ENCODE assay signal across 11 cellular contexts in the genomic region with DNA sequence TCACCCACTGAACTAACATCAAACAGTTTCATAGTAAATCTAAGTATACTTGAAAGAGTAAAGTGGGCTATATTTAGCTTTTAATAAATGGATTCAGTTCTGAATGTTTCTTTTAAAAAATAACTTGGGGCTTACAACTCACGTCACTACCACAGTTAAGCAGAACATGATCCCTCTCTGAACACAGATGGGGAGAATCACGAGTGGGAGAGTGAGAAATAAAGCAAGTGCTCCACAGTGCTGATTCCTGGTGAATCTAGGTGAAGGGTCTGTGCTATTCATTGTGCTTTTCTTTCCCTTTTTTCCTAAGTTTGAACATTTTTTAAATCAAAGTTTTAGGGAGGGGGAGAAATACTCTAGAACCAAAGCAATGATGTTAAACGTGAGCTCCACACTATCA.
DNase-seq lines count a peak whose midpoint lies in the region; ATAC-seq, FAIRE-seq and TF ChIP-seq lines count a peak whose summit lies in the region.
"Had no signal": no experiment of that assay in that cellular context is flagged by ENCODE, and none has a peak within 500 bp of the region (broad histone marks: within the 10 kb centered on the region; RNA-seq: fewer than 3 reads in every experiment).

No MANE protein-coding gene starts in this region.

- intact Hi-C loops in HepG2 (cut with micrococcal nuclease; ENCODE audit: unreplicated experiment), result no loop called here
- intact Hi-C loops in uterus (cut with DNase I; ENCODE audit: low total_unique reads), result no loop called here
- intact Hi-C loops in colonic mucosa (cut with DNase I), result no loop called here

- no peak for FAIRE-seq in HepG2 (lab: Jason Lieb, UNC)

- ATAC-seq in HepG2 (no peak), HG03135 (IDR thresholded peaks at IDR 0.05; ENCODE audit: unreplicated experiment) (peak; percentile 4)

- POLR2A ChIA-PET in HepG2 (lab: Yijun Ruan, JAX), result no interaction called here

- H3K36me3 ChIP-seq in liver (ENCODE audit: control insufficient read depth in 4 of 4, insufficient read depth in 3 of 4, low read depth in 1 of 4, low read length in 3 of 4) (peaks cover 0 to 14% (median 6%) of the 10 kb centered on the region in 4 donors), HepG2 (replicated peaks in 1 of 2; ENCODE audit: control insufficient read depth in 1 of 2, insufficient read depth in 2 of 2, low read length in 2 of 2) (peaks cover 31 to 56% of the 10 kb centered on the region in 2 experiments), uterus (no peaks in the 10 kb centered on the region), colonic mucosa (no peaks in the 10 kb centered on the region)
- H3K36me3 ChIP-seq: ovary had no signal

- in situ Hi-C loops in HepG2 (cut with HindIII; ENCODE audit: extremely low pct_ligation_motif_present, low pct_unique_long_range_greater_than_20kb), result no loop called here

- no peaks in the 10 kb centered on the region for H3K27me3 ChIP-seq in liver (ENCODE audit: control insufficient read depth in 4 of 4, insufficient read depth in 4 of 4, low read length in 3 of 4)
- no peaks in the 10 kb centered on the region for H3K27me3 ChIP-seq in HepG2 (ENCODE audit: control insufficient read depth in 1 of 2, insufficient read depth in 2 of 2, low read length in 2 of 2)
- no peaks in the 10 kb centered on the region for H3K27me3 ChIP-seq in uterus
- H3K27me3 ChIP-seq in colonic mucosa, result no peaks in the 10 kb centered on the region
- H3K27me3 ChIP-seq: ovary had no signal

- TF ChIP-seq RAD21 in liver (IDR thresholded peaks at IDR 0.05) (no peak), HepG2 (CRISPR knock-in tag; IDR thresholded peaks at IDR 0.05) (no peak)

- H3K4me3 ChIP-seq in liver (ENCODE audit: low read depth in 1 of 3, low read length in 3 of 3), result no peak overlapping the region
- no peak overlapping the region for H3K4me3 ChIP-seq in HepG2 (replicated peaks in 1 of 3; ENCODE audit: insufficient read depth in 1 of 3, low read depth in 2 of 3, low read length in 3 of 3)
- H3K4me3 ChIP-seq in uterus, result no peak overlapping the region
- no peak overlapping the region for H3K4me3 ChIP-seq in colonic mucosa
- H3K4me3 ChIP-seq: ovary had no signal

- peak overlapping the region; percentile 3 to 12 for H3K27ac ChIP-seq in liver (ENCODE audit: low read depth in 1 of 2, low read length in 2 of 2)
- no peak overlapping the region for H3K27ac ChIP-seq in HepG2 (ENCODE audit: extremely low read length, insufficient read depth, low read length)
- peak overlapping the region; percentile 28 to 71 for H3K27ac ChIP-seq in uterus
- H3K27ac ChIP-seq in colonic mucosa, result no peak overlapping the region
- H3K27ac ChIP-seq: ovary, VCaP had no signal

- BruUV-seq in HepG2 (replicated peaks; lab: Mats Ljungman, UMichigan), result no TSS peak

- H3K4me1 ChIP-seq in liver (ENCODE audit: control insufficient read depth in 4 of 4, insufficient read depth in 4 of 4, low read length in 3 of 4), result peaks cover 0 to 1% (median 0%) of the 10 kb centered on the region in 4 donors
- peaks cover 13% of the 10 kb centered on the region for H3K4me1 ChIP-seq in HepG2 (ENCODE audit: insufficient read depth, low read length)
- H3K4me1 ChIP-seq in uterus, result peaks cover 0 to 8% of the 10 kb centered on the region in 2 donors
- no peaks in the 10 kb centered on the region for H3K4me1 ChIP-seq in colonic mucosa

- WGBS in liver, result 78% methylated on average over 3 of the region's 3 CpGs
- WGBS in HepG2 (ENCODE audit: low lambda C conversion rate), result 98% methylated on average over 3 of the region's 3 CpGs

- H3K9ac ChIP-seq in liver (ENCODE audit: low read depth in 1 of 2, low read length in 2 of 2), result no peak overlapping the region
- no peak overlapping the region for H3K9ac ChIP-seq in HepG2 (ENCODE audit: insufficient read depth, low read depth, low read length)
- H3K9ac ChIP-seq in colonic mucosa (ENCODE audit: low read depth in 2 of 2, low read length in 2 of 2), result no peak overlapping the region

- TF ChIP-seq POLR2A in HepG2 (IDR thresholded peaks at IDR 0.05; ENCODE audit: insufficient read depth in 1 of 2, low read depth in 2 of 2, low read length in 2 of 2) (no peak), uterus (IDR thresholded peaks at IDR 0.05) (no peak)

- no peaks in the 10 kb centered on the region for H3K79me2 ChIP-seq in HepG2 (ENCODE audit: insufficient read depth, low read length)

- TF ChIP-seq CTCF in liver (IDR thresholded peaks at IDR 0.05; ENCODE audit: low read depth, low read length, missing input control) (no peak), HepG2 (CRISPR knock-in tag; IDR thresholded peaks at IDR 0.05) (no peak), uterus (IDR thresholded peaks at IDR 0.05) (no peak), colonic mucosa (IDR thresholded peaks at IDR 0.05) (no peak)

- CTCF ChIA-PET in HepG2 (lab: Yijun Ruan, JAX; ENCODE audit: low intra/inter-chr PET ratio, low total read pairs), result no interaction called here

- no peak overlapping the region for H3K4me2 ChIP-seq in HepG2 (ENCODE audit: low read depth, low read length)

- DNase-seq in HepG2 (ENCODE audit: low spot score) (no peak), fibroblast of gingiva (ENCODE audit: low read depth) (peak; percentile 24), uterus (no peak), GDM1 (lab: John Stamatoyannopoulos, UW) (no peak), colonic mucosa (no peak), NCI-H1930 (lab: John Stamatoyannopoulos, UW) (no peak)
- DNase-seq: NCI-H69, ovary had no signal

- H4K20me1 ChIP-seq in HepG2 (ENCODE audit: insufficient read depth, low read length), result peaks cover 5% of the 10 kb centered on the region; the same call in 1 of the 2 replicates

- TF ChIP-seq EP300 in HepG2 (IDR thresholded peaks at IDR 0.05; ENCODE audit: low read depth in 2 of 2, low read length in 2 of 2), result no peak
- no peak for TF ChIP-seq EP300 in HepG2 (CRISPR knock-in tag; IDR thresholded peaks at IDR 0.05; ENCODE audit: borderline replicate concordance)

- H2AFZ ChIP-seq in HepG2 (ENCODE audit: low read length), result no peak overlapping the region

- H3K9me3 ChIP-seq in liver (ENCODE audit: control insufficient read depth in 4 of 4, low read length in 3 of 4) (no peaks in the 10 kb centered on the region), HepG2 (ENCODE audit: low read length) (no peaks in the 10 kb centered on the region), uterus (no peaks in the 10 kb centered on the region), colonic mucosa (no peaks in the 10 kb centered on the region)
- H3K9me3 ChIP-seq: ovary had no signal

TF ChIP-seq in liver, 16 proteins besides CTCF, POLR2A, EP300 and RAD21 (continues in another document):
- TF ChIP-seq, protein P1, sequence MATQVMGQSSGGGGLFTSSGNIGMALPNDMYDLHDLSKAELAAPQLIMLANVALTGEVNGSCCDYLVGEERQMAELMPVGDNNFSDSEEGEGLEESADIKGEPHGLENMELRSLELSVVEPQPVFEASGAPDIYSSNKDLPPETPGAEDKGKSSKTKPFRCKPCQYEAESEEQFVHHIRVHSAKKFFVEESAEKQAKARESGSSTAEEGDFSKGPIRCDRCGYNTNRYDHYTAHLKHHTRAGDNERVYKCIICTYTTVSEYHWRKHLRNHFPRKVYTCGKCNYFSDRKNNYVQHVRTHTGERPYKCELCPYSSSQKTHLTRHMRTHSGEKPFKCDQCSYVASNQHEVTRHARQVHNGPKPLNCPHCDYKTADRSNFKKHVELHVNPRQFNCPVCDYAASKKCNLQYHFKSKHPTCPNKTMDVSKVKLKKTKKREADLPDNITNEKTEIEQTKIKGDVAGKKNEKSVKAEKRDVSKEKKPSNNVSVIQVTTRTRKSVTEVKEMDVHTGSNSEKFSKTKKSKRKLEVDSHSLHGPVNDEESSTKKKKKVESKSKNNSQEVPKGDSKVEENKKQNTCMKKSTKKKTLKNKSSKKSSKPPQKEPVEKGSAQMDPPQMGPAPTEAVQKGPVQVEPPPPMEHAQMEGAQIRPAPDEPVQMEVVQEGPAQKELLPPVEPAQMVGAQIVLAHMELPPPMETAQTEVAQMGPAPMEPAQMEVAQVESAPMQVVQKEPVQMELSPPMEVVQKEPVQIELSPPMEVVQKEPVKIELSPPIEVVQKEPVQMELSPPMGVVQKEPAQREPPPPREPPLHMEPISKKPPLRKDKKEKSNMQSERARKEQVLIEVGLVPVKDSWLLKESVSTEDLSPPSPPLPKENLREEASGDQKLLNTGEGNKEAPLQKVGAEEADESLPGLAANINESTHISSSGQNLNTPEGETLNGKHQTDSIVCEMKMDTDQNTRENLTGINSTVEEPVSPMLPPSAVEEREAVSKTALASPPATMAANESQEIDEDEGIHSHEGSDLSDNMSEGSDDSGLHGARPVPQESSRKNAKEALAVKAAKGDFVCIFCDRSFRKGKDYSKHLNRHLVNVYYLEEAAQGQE (IDR thresholded peaks at IDR 0.05), result no peak
- TF ChIP-seq SP1 (IDR thresholded peaks at IDR 0.05), result no peak
- no peak for TF ChIP-seq FOXA2 (IDR thresholded peaks at IDR 0.05)

TF ChIP-seq in HepG2, 621 proteins besides CTCF, POLR2A, EP300 and RAD21:
- TF ChIP-seq MXI1 (IDR thresholded peaks at IDR 0.05; ENCODE audit: borderline replicate concordance, low read depth, low read length) (no peak), JUND (CRISPR knock-in tag; IDR thresholded peaks at IDR 0.05) (no peak), ZNF224 (CRISPR knock-in tag; IDR thresholded peaks at IDR 0.05) (no peak), ZNF383 (CRISPR knock-in tag; IDR thresholded peaks at IDR 0.05; ENCODE audit: borderline replicate concordance) (no peak), ZNF484 (CRISPR knock-in tag; IDR thresholded peaks at IDR 0.05; ENCODE audit: borderline replicate concordance, low read depth) (no peak), ZNF530 (CRISPR knock-in tag; IDR thresholded peaks at IDR 0.05; ENCODE audit: low read depth) (no peak), ZNF17 (CRISPR knock-in tag; IDR thresholded peaks at IDR 0.05) (no peak), ZNF652 (CRISPR knock-in tag; IDR thresholded peaks at IDR 0.05; ENCODE audit: borderline replicate concordance, low read depth) (no peak)
- TF ChIP-seq, protein P2, sequence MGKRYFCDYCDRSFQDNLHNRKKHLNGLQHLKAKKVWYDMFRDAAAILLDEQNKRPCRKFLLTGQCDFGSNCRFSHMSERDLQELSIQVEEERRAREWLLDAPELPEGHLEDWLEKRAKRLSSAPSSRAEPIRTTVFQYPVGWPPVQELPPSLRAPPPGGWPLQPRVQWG (CRISPR knock-in tag; IDR thresholded peaks at IDR 0.05; ENCODE audit: borderline replicate concordance, low read depth), result no peak

Comparison
In these comparisons a context has a peak if more than half of its experiments do, and no peak if none do; other contexts are left out.
1. H3K27ac ChIP-seq: peak in liver (2 of 2) and uterus (2 of 2); none in HepG2 (single experiment) and colonic mucosa (single experiment).